In the genomic region with DNA sequence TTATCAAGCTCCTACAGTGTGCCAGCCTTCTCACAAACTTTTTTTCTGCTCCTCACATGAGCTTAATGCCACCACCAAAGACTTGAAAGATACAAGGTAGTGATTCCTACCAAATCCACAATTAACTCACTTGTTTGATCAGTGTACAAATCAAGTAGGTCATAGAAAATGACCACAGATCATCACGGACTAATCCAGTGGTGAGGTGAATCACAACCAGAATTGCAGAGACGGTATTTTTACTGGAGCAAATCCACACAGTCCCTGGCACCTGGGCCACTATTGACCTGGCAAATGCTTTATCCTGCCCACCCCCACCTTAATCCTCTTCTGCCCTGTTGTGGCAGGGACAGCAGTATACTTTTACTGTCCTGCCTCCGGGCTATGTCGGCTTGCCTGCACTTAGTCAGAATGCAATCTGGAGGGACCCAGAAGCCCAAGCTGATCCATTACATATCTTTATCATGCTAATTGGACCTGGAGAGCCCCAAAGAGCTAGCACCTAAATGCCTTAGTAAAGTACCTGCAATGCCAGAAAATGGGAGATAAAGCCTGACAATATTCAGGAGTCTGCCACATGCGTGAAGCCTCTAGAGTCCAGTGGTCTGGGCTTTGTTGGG, we compare ENCODE assay signal across 13 cellular contexts.
A peak's percentile ranks its signal among the peaks of the same experiment; 100 is the strongest.
DNase-seq lines count a peak whose midpoint lies in the region; ATAC-seq and TF ChIP-seq lines count a peak whose summit lies in the region.
"Had no signal": no experiment of that assay in that cellular context is flagged by ENCODE, and none has a peak within 500 bp of the region (broad histone marks: within the 10 kb centered on the region; RNA-seq: fewer than 3 reads in every experiment).

No MANE protein-coding gene starts in this region.

- H3K4me3 ChIP-seq in MM.1S (ENCODE audit: low read length) (no peak overlapping the region), choroid plexus epithelial cell (ENCODE audit: low read depth, low read length) (no peak overlapping the region), spleen (peak overlapping the region in 1 of 8 donors; percentile 16)
- H3K4me3 ChIP-seq: lung, vagina had no signal

- no peaks in the 10 kb centered on the region for H3K9me3 Mint-ChIP-seq in activated T-cell treated with anti-CD3 and anti-CD28 coated beads, Interleukin-2, amount 50 U/mL, for 72 hours
- H3K9me3 Mint-ChIP-seq in activated T-cell treated with anti-CD3 and anti-CD28 coated beads, Interleukin-2, amount 50 U/mL, for 24 hours, result peaks cover 3% of the 10 kb centered on the region
- peaks cover 3% of the 10 kb centered on the region for H3K9me3 Mint-ChIP-seq in Calu3 (ENCODE audit: low read depth, unreplicated experiment)

- H3K9ac ChIP-seq in MM.1S (ENCODE audit: low read length), result no peak overlapping the region

- H2AFZ ChIP-seq in MM.1S (ENCODE audit: low read length), result no peak overlapping the region

- H3K4me1 ChIP-seq in MM.1S (ENCODE audit: low read length) (peaks cover 61% of the 10 kb centered on the region), spleen (peaks cover 0 to 56% (median 29%) of the 10 kb centered on the region in 6 donors)
- H3K4me1 ChIP-seq: vagina had no signal

- H3K27me3 Mint-ChIP-seq in activated T-cell treated with anti-CD3 and anti-CD28 coated beads, Interleukin-2, amount 50 U/mL, for 72 hours (ENCODE audit: low read depth), result no peaks in the 10 kb centered on the region
- H3K27me3 Mint-ChIP-seq in activated T-cell treated with anti-CD3 and anti-CD28 coated beads, Interleukin-2, amount 50 U/mL, for 24 hours, result no peaks in the 10 kb centered on the region
- H3K27me3 Mint-ChIP-seq in Calu3 (ENCODE audit: unreplicated experiment), result no peaks in the 10 kb centered on the region

- H3K36me3 Mint-ChIP-seq in activated T-cell treated with anti-CD3 and anti-CD28 coated beads, Interleukin-2, amount 50 U/mL, for 72 hours (ENCODE audit: insufficient read depth in 2 of 2), result peaks cover 2% of the 10 kb centered on the region in 2 donors
- H3K36me3 Mint-ChIP-seq in activated T-cell treated with anti-CD3 and anti-CD28 coated beads, Interleukin-2, amount 50 U/mL, for 24 hours (ENCODE audit: low read depth), result no peaks in the 10 kb centered on the region
- H3K36me3 Mint-ChIP-seq in Calu3 (ENCODE audit: insufficient read depth, unreplicated experiment), result no peaks in the 10 kb centered on the region

- H4K20me1 ChIP-seq in MM.1S (ENCODE audit: insufficient read depth, low read length), result no peaks in the 10 kb centered on the region

- H3K9me3 ChIP-seq in MM.1S (replicated peaks; ENCODE audit: insufficient read depth, low read length), result no peaks in the 10 kb centered on the region
- peaks cover 0 to 17% (median 10%) of the 10 kb centered on the region in 8 donors for H3K9me3 ChIP-seq in spleen
- H3K9me3 ChIP-seq: vagina had no signal

- H3K79me2 ChIP-seq in MM.1S (ENCODE audit: low read length), result no peaks in the 10 kb centered on the region

- no peak overlapping the region for H3K27ac Mint-ChIP-seq in activated T-cell treated with anti-CD3 and anti-CD28 coated beads, Interleukin-2, amount 50 U/mL, for 72 hours
- H3K27ac Mint-ChIP-seq in activated T-cell treated with anti-CD3 and anti-CD28 coated beads, Interleukin-2, amount 50 U/mL, for 24 hours, result no peak overlapping the region
- H3K27ac Mint-ChIP-seq in Calu3 (ENCODE audit: unreplicated experiment), result no peak overlapping the region

- TF ChIP-seq POLR2A in spleen (IDR thresholded peaks at IDR 0.05), result no peak

- CTCF ChIA-PET in Calu3 (lab: Charles Lee), result interaction anchor here (0.7 to 2.5 kb wide), 7 partner anchors 8 to 89 kb away, joined by 3 to 14 read pairs (median 5); no protein-coding TSS in a partner anchor

- peak overlapping the region; percentile 78 to 83 for H3K4me3 Mint-ChIP-seq in activated T-cell treated with anti-CD3 and anti-CD28 coated beads, Interleukin-2, amount 50 U/mL, for 72 hours
- no peak overlapping the region for H3K4me3 Mint-ChIP-seq in activated T-cell treated with anti-CD3 and anti-CD28 coated beads, Interleukin-2, amount 50 U/mL, for 24 hours
- H3K4me3 Mint-ChIP-seq in Calu3 (ENCODE audit: low read depth, unreplicated experiment), result no peak overlapping the region

- H3K4me2 ChIP-seq in MM.1S (ENCODE audit: low read depth, low read length), result no peak overlapping the region

- H3K9me2 ChIP-seq in MM.1S (replicated peaks; ENCODE audit: insufficient read depth, low read length), result no peaks in the 10 kb centered on the region

- intact Hi-C loops in spleen (cut with DNase I; ENCODE audit: low total_unique reads) (loop anchor here (5.0 kb wide), 1 partner anchor 88 kb away; no protein-coding TSS in a partner anchor), Calu3 (cut with micrococcal nuclease; ENCODE audit: unreplicated experiment) (loop anchor here (2.0 kb wide), 1 partner anchor 31 kb away; no protein-coding TSS in a partner anchor)

- H3K4me1 Mint-ChIP-seq in activated T-cell treated with anti-CD3 and anti-CD28 coated beads, Interleukin-2, amount 50 U/mL, for 72 hours (ENCODE audit: low read depth), result peaks cover 56% of the 10 kb centered on the region
- peaks cover 56% of the 10 kb centered on the region for H3K4me1 Mint-ChIP-seq in activated T-cell treated with anti-CD3 and anti-CD28 coated beads, Interleukin-2, amount 50 U/mL, for 24 hours (ENCODE audit: low read depth)
- peaks cover 19% of the 10 kb centered on the region for H3K4me1 Mint-ChIP-seq in Calu3 (ENCODE audit: low read depth, unreplicated experiment)

- BruUV-seq in Calu3 (replicated peaks; lab: Mats Ljungman, UMichigan), result no TSS peak

- H3K27me3 ChIP-seq in MM.1S (replicated peaks; ENCODE audit: insufficient read depth, low read length), result no peaks in the 10 kb centered on the region
- no peaks in the 10 kb centered on the region for H3K27me3 ChIP-seq in spleen (replicated peaks in 1 of 7)
- H3K27me3 ChIP-seq: vagina had no signal

- H3F3A ChIP-seq in MM.1S (ENCODE audit: insufficient read depth, low read length), result peaks cover 21% of the 10 kb centered on the region

- TF ChIP-seq CTCF in MM.1S (IDR thresholded peaks at IDR 0.05; ENCODE audit: low read length) (no peak), choroid plexus epithelial cell (conservative IDR thresholded peaks at IDR 0.05; ENCODE audit: low read depth, low read length) (no peak), spleen (IDR thresholded peaks at IDR 0.05 in 8 of 11, conservative IDR thresholded peaks at IDR 0.05 in 3 of 11) (no peak), Calu3 (IDR thresholded peaks at IDR 0.05; ENCODE audit: unreplicated experiment) (no peak)

- DNase-seq in activated T-cell treated with anti-CD3 and anti-CD28 coated beads, Interleukin-2, amount 50 U/mL, for 72 hours, result no peak
- DNase-seq in activated T-cell treated with anti-CD3 and anti-CD28 coated beads, Interleukin-2, amount 50 U/mL, for 24 hours, result no peak
- no peak for DNase-seq in MM.1S
- DNase-seq in choroid plexus epithelial cell (ENCODE audit: low read depth), result peak; percentile 11
- DNase-seq in spleen, result no peak
- no peak for DNase-seq in hippocampal formation (lab: John Stamatoyannopoulos, UW)
- DNase-seq in Calu3, result no peak
- DNase-seq: activated CD4-positive, CD25-positive, alpha-beta regulatory T cell; hypothalamus; NCI-H187 had no signal

- WGBS in spleen, 5 donors, result 87 to 97% (median 93%) methylated on average over 5 of the region's 5 CpGs

- H3K36me3 ChIP-seq in MM.1S (replicated peaks; ENCODE audit: insufficient read depth, low read length), result no peaks in the 10 kb centered on the region
- no peaks in the 10 kb centered on the region for H3K36me3 ChIP-seq in spleen
- H3K36me3 ChIP-seq: vagina had no signal

- H3K27ac ChIP-seq in MM.1S (ENCODE audit: low read length) (peak overlapping the region; percentile 19; the same call in 1 of the 2 replicates), spleen (peak overlapping the region in 5 of 8 donors; percentile 24 to 82 (median 70))
- H3K27ac ChIP-seq: vagina had no signal

- no peak for ATAC-seq in activated T-cell treated with anti-CD3 and anti-CD28 coated beads, Interleukin-2, amount 50 U/mL, for 72 hours (replicated peaks in 1 of 2)
- ATAC-seq in GM21529 (IDR thresholded peaks at IDR 0.05; ENCODE audit: unreplicated experiment), result no peak

Comparison
In these comparisons a context has a peak if more than half of its experiments do, and no peak if none do; other contexts are left out.
1. H3K4me3 Mint-ChIP-seq: peak in activated T-cell treated with anti-CD3 and anti-CD28 coated beads, Interleukin-2, amount 50 U/mL, for 72 hours (2 of 2); none in activated T-cell treated with anti-CD3 and anti-CD28 coated beads, Interleukin-2, amount 50 U/mL, for 24 hours (single experiment) and Calu3 (single experiment).